8 cellular contexts compared by ENCODE assay signal in the genomic region with DNA sequence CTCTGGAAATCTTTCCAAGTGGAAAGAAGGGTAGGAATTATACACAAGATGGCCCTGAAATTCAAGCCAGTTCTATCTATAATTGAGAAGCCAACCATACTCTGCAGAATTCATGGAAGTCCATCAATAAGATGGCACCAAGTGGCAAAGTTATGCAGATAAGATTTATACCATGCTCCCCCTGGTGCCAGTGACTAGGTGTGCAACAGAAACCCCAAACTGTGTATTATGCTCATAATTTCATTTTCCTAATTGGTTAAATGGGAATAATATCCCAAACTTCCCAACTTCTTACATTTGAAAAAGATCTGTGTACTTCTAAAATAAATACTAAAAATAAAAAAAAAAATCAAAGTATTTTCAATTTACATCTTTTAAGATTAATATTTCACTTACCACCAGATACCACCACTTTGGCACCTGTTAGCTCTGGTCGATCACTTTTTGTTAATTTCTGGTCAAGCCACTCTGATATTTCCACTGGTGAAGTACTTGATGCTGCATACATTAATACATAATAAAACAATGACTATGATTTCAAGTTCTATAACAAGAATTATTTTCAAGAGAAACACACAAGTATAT. TPM values are rescaled to one million over a fixed set of nuclear protein-coding genes. Genes with fewer than 3 reads are reported as not detected.
DNase-seq lines count a peak whose midpoint lies in the region; ATAC-seq, FAIRE-seq and TF ChIP-seq lines count a peak whose summit lies in the region.

No MANE protein-coding gene starts in this region.

- 100% methylated on average over 1 of the region's 1 CpG for WGBS in right lobe of liver (ENCODE audit: insufficient coverage, low coverage, low lambda C conversion rate, missing lambda C conversion rate)

- peak overlapping the region; percentile 49; the same call in 1 of the 2 replicates for H3K9ac ChIP-seq in DND-41 (ENCODE audit: low read depth, low read length)

- H3K27me3 ChIP-seq in DND-41 (ENCODE audit: insufficient read depth, low read length, poor library complexity) (no peaks in the 10 kb centered on the region), ascending aorta (no peaks in the 10 kb centered on the region), right lobe of liver (no peaks in the 10 kb centered on the region)

- H3K9me3 ChIP-seq in DND-41 (ENCODE audit: insufficient read depth, low read length, severe bottlenecking): no peaks in the 10 kb centered on the region
- no peaks in the 10 kb centered on the region for H3K9me3 ChIP-seq in ascending aorta
- no peaks in the 10 kb centered on the region for H3K9me3 ChIP-seq in right lobe of liver

- no peak for FAIRE-seq in HTR-8/SVneo (lab: Jason Lieb, UNC)
- FAIRE-seq in GM12891 (lab: Jason Lieb, UNC): no peak

- peaks cover 16% of the 10 kb centered on the region for H3K4me1 ChIP-seq in DND-41 (ENCODE audit: insufficient read depth, low read length)
- no peaks in the 10 kb centered on the region for H3K4me1 ChIP-seq in ascending aorta
- H3K4me1 ChIP-seq in right lobe of liver: peaks cover 0 to 10% (median 0%) of the 10 kb centered on the region in 4 donors

- H3K79me2 ChIP-seq in DND-41 (ENCODE audit: insufficient read depth, low read length): peaks cover 4% of the 10 kb centered on the region; the same call in 1 of the 2 replicates

- TF ChIP-seq POLR2A in right lobe of liver (IDR thresholded peaks at IDR 0.05) (no peak), GM12891 (IDR thresholded peaks at IDR 0.05; ENCODE audit: low read depth, low read length) (no peak)

- DNase-seq in DND-41 (no peak), HTR-8/SVneo (ENCODE audit: insufficient read length, low spot score) (peak; percentile 20), ascending aorta (ENCODE audit: low spot score in 2 of 2) (no peak), right lobe of liver (no peak), GM12891 (ENCODE audit: insufficient read length, low spot score) (no peak)
- no peak for DNase-seq in effector CD8-positive, alpha-beta T cell (lab: John Stamatoyannopoulos, UW)

- TF ChIP-seq CTCF in DND-41 (IDR thresholded peaks at IDR 0.05; ENCODE audit: borderline replicate concordance, extremely low read depth, low read length, poor library complexity, severe bottlenecking): peak; percentile 56
- TF ChIP-seq CTCF in ascending aorta (IDR thresholded peaks at IDR 0.05): peak in 2 of 3 experiments; percentile 13 to 25
- peak; percentile 4 to 35 (median 28) for TF ChIP-seq CTCF in right lobe of liver (IDR thresholded peaks at IDR 0.05)

- peak overlapping the region; percentile 88 for H3K27ac ChIP-seq in DND-41 (ENCODE audit: low read length)
- H3K27ac ChIP-seq in ascending aorta: no peak overlapping the region
- H3K27ac ChIP-seq in right lobe of liver: no peak overlapping the region

- peak overlapping the region in 1 of 2 experiments; percentile 53; a peak in 1 of 4 replicates for H3K4me3 ChIP-seq in DND-41 (ENCODE audit: low read depth in 1 of 2, low read length in 2 of 2)
- no peak overlapping the region for H3K4me3 ChIP-seq in ascending aorta
- no peak overlapping the region for H3K4me3 ChIP-seq in right lobe of liver

- H3K36me3 ChIP-seq in DND-41 (ENCODE audit: insufficient read depth, low read length) (peaks cover 45% of the 10 kb centered on the region), ascending aorta (peaks cover 46 to 74% of the 10 kb centered on the region in 2 donors), right lobe of liver (peaks cover 0 to 69% (median 29%) of the 10 kb centered on the region in 4 donors)

- no peak overlapping the region for H2AFZ ChIP-seq in DND-41 (ENCODE audit: low read depth, low read length)

- no peaks in the 10 kb centered on the region; the same call in 1 of the 2 replicates for H4K20me1 ChIP-seq in DND-41 (ENCODE audit: insufficient read depth, low read length)

- peak overlapping the region; percentile 75 for H3K4me2 ChIP-seq in DND-41 (ENCODE audit: insufficient read depth, low read length)

- intact Hi-C loops in ascending aorta (cut with DNase I): no loop called here
- intact Hi-C loops in right lobe of liver (cut with DNase I): no loop called here

- ATAC-seq in DND-41 (ENCODE audit: insufficient read depth, low read depth) (no peak), right lobe of liver (peak in 1 of 4 donors; percentile 32), GM19463 (IDR thresholded peaks at IDR 0.05; ENCODE audit: unreplicated experiment) (no peak), HG02623 (IDR thresholded peaks at IDR 0.05; ENCODE audit: unreplicated experiment) (no peak)

TF ChIP-seq in GM12891, 5 proteins besides CTCF, POLR2A, EP300 and RAD21:
- no peak for TF ChIP-seq SPI1 (IDR thresholded peaks at IDR 0.05; ENCODE audit: low read depth, low read length)
- TF ChIP-seq POU2F2 (IDR thresholded peaks at IDR 0.05; ENCODE audit: low read depth, low read length): no peak
- TF ChIP-seq POLR2AphosphoS5 (IDR thresholded peaks at IDR 0.05; ENCODE audit: low read depth, low read length): no peak
- no peak for TF ChIP-seq PAX5 (IDR thresholded peaks at IDR 0.05; ENCODE audit: insufficient read depth, low read length, severe bottlenecking)
- no peak for TF ChIP-seq TAF1 (IDR thresholded peaks at IDR 0.05; ENCODE audit: low read depth, low read length)

RNA-seq across cellular contexts. Expression of a gene that starts 25.9 kb away (rescaled TPM):
- total RNA-seq in ascending aorta (31.7 TPM), right lobe of liver (100 to 1,000 TPM; 208 to 302 (median 274) TPM)
- 213 TPM for polyA plus RNA-seq in GM12891 (2012; ENCODE audit: low read depth, missing spikeins)

RNA-seq across cellular contexts. Expression of a gene that starts 51.2 kb away (rescaled TPM):
- total RNA-seq in ascending aorta (not detected), right lobe of liver (not detected)
- 2.6 TPM for polyA plus RNA-seq in GM12891 (2012; ENCODE audit: low read depth, missing spikeins)
